ENCODE assay signal across 20 cellular contexts in the genomic region with DNA sequence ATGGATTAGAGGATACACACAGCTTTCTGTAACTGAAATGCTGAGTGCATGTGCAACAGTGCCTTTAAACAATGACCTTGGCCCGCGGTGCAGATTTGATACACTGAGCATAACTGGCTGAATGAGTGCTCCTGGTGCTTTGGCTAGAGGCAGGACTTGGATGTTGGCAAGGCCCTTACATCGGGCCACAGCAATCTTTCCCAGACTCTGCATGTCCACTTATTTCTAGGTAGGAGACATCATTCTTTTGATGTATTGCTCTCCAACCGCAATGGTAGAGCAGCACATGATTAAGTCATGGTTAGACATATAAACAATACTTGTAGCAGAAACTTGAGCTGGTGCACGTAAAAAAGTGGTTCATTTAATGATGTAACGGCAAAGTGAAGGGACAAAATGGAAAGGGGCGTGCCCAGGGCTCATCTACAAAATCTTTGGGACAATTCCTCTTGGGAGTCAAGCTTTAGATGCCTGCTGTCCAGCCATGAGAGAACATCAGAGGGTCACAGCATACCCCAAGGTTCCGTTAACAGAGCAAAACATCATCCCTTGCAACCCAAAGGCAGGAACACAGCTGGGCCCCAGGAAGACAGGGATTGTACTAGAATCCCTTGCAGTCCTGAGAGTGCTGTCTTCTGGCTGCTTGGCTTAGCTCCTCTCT. TPM values are rescaled to one million over a fixed set of nuclear protein-coding genes. Genes with fewer than 3 reads are reported as not detected.
DNase-seq lines count a peak whose midpoint lies in the region; ATAC-seq and TF ChIP-seq lines count a peak whose summit lies in the region.
"Had no signal": no experiment of that assay in that cellular context is flagged by ENCODE, and none has a peak within 500 bp of the region (broad histone marks: within the 10 kb centered on the region; RNA-seq: fewer than 3 reads in every experiment).

No MANE protein-coding gene starts in this region.

- H3K79me1 ChIP-seq in IMR-90 (ENCODE audit: low read depth in 1 of 2, low read length in 2 of 2) (peaks cover 25 to 30% of the 10 kb centered on the region in 2 experiments), mesenchymal stem cell (replicated peaks; ENCODE audit: low read length, poor library complexity, severe bottlenecking) (peaks cover 4% of the 10 kb centered on the region)

- BruUV-seq in IMR-90 (replicated peaks; lab: Mats Ljungman, UMichigan): no TSS peak

- H3K4me2 ChIP-seq in IMR-90 (ENCODE audit: low read depth, low read length): no peak overlapping the region
- no peak overlapping the region for H3K4me2 ChIP-seq in mesenchymal stem cell (ENCODE audit: low read length, poor library complexity, severe bottlenecking)
- H3K4me2 ChIP-seq: BLaER1, PC-9 had no signal

- no peak for TF ChIP-seq RAD21 in IMR-90 (IDR thresholded peaks at IDR 0.05; ENCODE audit: low read length)

- H3K14ac ChIP-seq in IMR-90 (replicated peaks; ENCODE audit: low read depth, low read length) (no peak overlapping the region; the same call in 1 of the 2 replicates), mesenchymal stem cell (ENCODE audit: low read length in 2 of 2) (no peak overlapping the region)

- in situ Hi-C loops in IMR-90 (cut with MboI; ENCODE audit: low sequenced_read_pairs): no loop called here

- H3K27ac ChIP-seq in IMR-90 (ENCODE audit: insufficient read depth, low read length) (no peak overlapping the region), coronary artery (no peak overlapping the region), mesenchymal stem cell (ENCODE audit: low read length, poor library complexity, severe bottlenecking) (no peak overlapping the region), heart left ventricle (peak overlapping the region in 1 of 12 donors; percentile 75)
- H3K27ac ChIP-seq: BLaER1, PC-9 had no signal

- 0 out of 2 replicates have a peak overlapping the region, but pooled peaks have one; percentile 69 for H2BK20ac ChIP-seq in IMR-90 (ENCODE audit: low read depth, low read length)

- DNase-seq in IMR-90: peak; percentile 89
- DNase-seq in coronary artery (ENCODE audit: low spot score): peak; percentile 45
- DNase-seq in mesenchymal stem cell: peak; percentile 46
- DNase-seq in natural killer cell: no peak
- DNase-seq in heart left ventricle: no peak
- DNase-seq in HCEC 1CT: no peak
- no peak for DNase-seq in COLO829 (ENCODE audit: low spot score)
- DNase-seq: CD8-positive, alpha-beta memory T cell; DND-41; GDM1; NCI-H1105; NCI-H1694 treated with DMSO at 0.1 percent for 48 hours; NCI-H2107; NCI-H2227 treated with DMSO at 0.1 percent for 48 hours; NCI-H524 had no signal

- H3K4me1 Mint-ChIP-seq in natural killer cell: no peaks in the 10 kb centered on the region
- H3K4me1 Mint-ChIP-seq: CD8-positive, alpha-beta memory T cell had no signal

- H2BK5ac ChIP-seq in IMR-90 (ENCODE audit: low read depth, low read length, poor library complexity, severe bottlenecking): peak overlapping the region; percentile 44
- H2BK5ac ChIP-seq in mesenchymal stem cell (ENCODE audit: low read depth, low read length, poor library complexity, severe bottlenecking): no peak overlapping the region

- no peak overlapping the region for H4K5ac ChIP-seq in IMR-90 (ENCODE audit: low read depth, low read length)

- ATAC-seq in IMR-90 (ENCODE audit: low read depth): peak; percentile 21; the same call in 1 of the 2 replicates
- no peak for ATAC-seq in natural killer cell
- no peak for ATAC-seq in heart left ventricle
- ATAC-seq: GM12878, HCT116 had no signal

- peaks cover 13% of the 10 kb centered on the region; the same call in 1 of the 2 replicates for H4K20me1 ChIP-seq in IMR-90 (ENCODE audit: insufficient read depth, low read length)
- H4K20me1 ChIP-seq: BLaER1 had no signal

- H3K9ac ChIP-seq in IMR-90 (ENCODE audit: low read depth, low read length) (no peak overlapping the region), mesenchymal stem cell (ENCODE audit: low read length) (no peak overlapping the region)
- H3K9ac ChIP-seq: BLaER1 had no signal

- TF ChIP-seq POLR2A in IMR-90 (IDR thresholded peaks at IDR 0.05; ENCODE audit: low read depth, low read length) (no peak), heart left ventricle (IDR thresholded peaks at IDR 0.05) (no peak)

- H2AK5ac ChIP-seq in IMR-90 (ENCODE audit: low read depth, low read length): peak overlapping the region; percentile 72
- H2AK5ac ChIP-seq in mesenchymal stem cell (ENCODE audit: low read length, severe bottlenecking): no peak overlapping the region

- H3K27me3 ChIP-seq in IMR-90 (ENCODE audit: control insufficient read depth, insufficient read depth, low read length) (no peaks in the 10 kb centered on the region), mesenchymal stem cell (ENCODE audit: control insufficient read depth in 1 of 2, insufficient read depth in 1 of 2, low read length in 2 of 2) (no peaks in the 10 kb centered on the region), heart left ventricle (no peaks in the 10 kb centered on the region)
- H3K27me3 ChIP-seq: BLaER1 had no signal

- H3K9me3 ChIP-seq in IMR-90 (ENCODE audit: control insufficient read depth, insufficient read depth, low read length) (no peaks in the 10 kb centered on the region), mesenchymal stem cell (ENCODE audit: control insufficient read depth, low read length) (no peaks in the 10 kb centered on the region), heart left ventricle (no peaks in the 10 kb centered on the region)
- H3K9me3 ChIP-seq: BLaER1 had no signal

- H2BK120ac ChIP-seq in IMR-90 (ENCODE audit: low read depth, low read length) (0 out of 2 replicates have a peak overlapping the region, but pooled peaks have one; percentile 8), mesenchymal stem cell (ENCODE audit: low read depth, low read length) (peak overlapping the region; percentile 12)

- CTCF ChIA-PET in IMR-90 (lab: Yijun Ruan, JAX): no interaction called here

- H2BK15ac ChIP-seq in IMR-90 (ENCODE audit: low read depth, low read length) (no peak overlapping the region; the same call in 2 of the 3 replicates), mesenchymal stem cell (ENCODE audit: low read depth, poor library complexity, severe bottlenecking) (no peak overlapping the region)

- peak overlapping the region; percentile 24; the same call in 1 of the 2 replicates for H4K91ac ChIP-seq in IMR-90 (ENCODE audit: insufficient read depth, low read depth, low read length)
- no peak overlapping the region for H4K91ac ChIP-seq in mesenchymal stem cell (ENCODE audit: low read length)

- no peaks in the 10 kb centered on the region for H3K27me3 Mint-ChIP-seq in natural killer cell (ENCODE audit: low read depth in 2 of 2)
- H3K27me3 Mint-ChIP-seq: IgD-negative memory B cell had no signal

- H3K4me3 ChIP-seq in IMR-90 (ENCODE audit: insufficient read depth, low read depth, low read length) (no peak overlapping the region), coronary artery (no peak overlapping the region), mesenchymal stem cell (ENCODE audit: insufficient read depth in 1 of 2, low read depth in 1 of 2, low read length in 2 of 2) (no peak overlapping the region), heart left ventricle (no peak overlapping the region)
- H3K4me3 ChIP-seq: BLaER1, GM12878, PC-9 had no signal

- POLR2A ChIA-PET in IMR-90 (lab: Charles Lee; ENCODE audit: unreplicated experiment): interaction anchor here (0.6 kb wide), 1 partner anchor 1077 kb away, joined by 12 read pairs; no protein-coding TSS in a partner anchor

- no peak for TF ChIP-seq CTCF in IMR-90 (conservative IDR thresholded peaks at IDR 0.05; ENCODE audit: low read depth, low read length)
- TF ChIP-seq CTCF in coronary artery (IDR thresholded peaks at IDR 0.05): no peak
- TF ChIP-seq CTCF in natural killer cell (IDR thresholded peaks at IDR 0.05): no peak
- TF ChIP-seq CTCF in heart left ventricle (IDR thresholded peaks at IDR 0.05): no peak

- no peaks in the 10 kb centered on the region for H3K36me3 Mint-ChIP-seq in natural killer cell
- H3K36me3 Mint-ChIP-seq: CD8-positive, alpha-beta memory T cell had no signal

- H3K36me3 ChIP-seq in IMR-90 (ENCODE audit: control insufficient read depth, insufficient read depth, low read length) (no peaks in the 10 kb centered on the region), mesenchymal stem cell (ENCODE audit: control insufficient read depth in 1 of 2, insufficient read depth in 2 of 2, low read depth in 1 of 2, low read length in 2 of 2) (no peaks in the 10 kb centered on the region), heart left ventricle (no peaks in the 10 kb centered on the region)
- H3K36me3 ChIP-seq: BLaER1 had no signal

- H3K4ac ChIP-seq in IMR-90 (ENCODE audit: low read depth, low read length) (peak overlapping the region; percentile 34), mesenchymal stem cell (ENCODE audit: low read depth in 1 of 2, low read length in 2 of 2) (no peak overlapping the region)

- H2AFZ ChIP-seq in IMR-90 (replicated peaks; ENCODE audit: low read length, poor library complexity): no peak overlapping the region
- H2AFZ ChIP-seq in mesenchymal stem cell (ENCODE audit: low read depth, low read length): no peak overlapping the region
- H2AFZ ChIP-seq: PC-9 had no signal

- no peak overlapping the region for H3K27ac Mint-ChIP-seq in natural killer cell
- H3K27ac Mint-ChIP-seq: IgD-negative memory B cell had no signal

- no peak overlapping the region for H3K4me3 Mint-ChIP-seq in natural killer cell
- H3K4me3 Mint-ChIP-seq: CD8-positive, alpha-beta memory T cell; IgD-negative memory B cell had no signal

- no peak overlapping the region for H2BK12ac ChIP-seq in mesenchymal stem cell (ENCODE audit: low read length in 2 of 2)

- H4K8ac ChIP-seq in IMR-90 (ENCODE audit: low read depth in 2 of 2, low read length in 2 of 2) (peak overlapping the region in 1 of 2 experiments; percentile 63; a peak in 1 of 4 replicates), mesenchymal stem cell (ENCODE audit: low read length) (peak overlapping the region; percentile 14)

- WGBS in IMR-90 (ENCODE audit: extremely low coverage in 2 of 2, insufficient read length in 1 of 2), 2 experiments: 83% methylated on average over 4 of the region's 8 CpGs; no CpG with 5 or more reads in 1 of the 2 experiments
- WGBS in mesenchymal stem cell: 93% methylated on average over 8 of the region's 8 CpGs
- 92 to 97% (median 95%) methylated on average over 8 of the region's 8 CpGs for WGBS in heart left ventricle, 4 donors

- no peaks in the 10 kb centered on the region for H3K9me3 Mint-ChIP-seq in natural killer cell
- H3K9me3 Mint-ChIP-seq: CD8-positive, alpha-beta memory T cell; IgD-negative memory B cell had no signal

- peaks cover 5% of the 10 kb centered on the region for H3K9me1 ChIP-seq in IMR-90 (ENCODE audit: insufficient read depth, low read length)

- intact Hi-C loops in IMR-90 (cut with micrococcal nuclease): no loop called here
- intact Hi-C loops in natural killer cell (cut with micrococcal nuclease): no loop called here
- intact Hi-C loops in heart left ventricle (cut with DNase I): no loop called here

- H2AK9ac ChIP-seq in IMR-90 (replicated peaks; ENCODE audit: low read depth, low read length, poor library complexity): no peak overlapping the region

- dilution Hi-C loops in IMR-90 (cut with HindIII; ENCODE audit: low sequenced_read_pairs, unreplicated experiment): no loop called here

- no peak overlapping the region for H3K56ac ChIP-seq in IMR-90 (ENCODE audit: extremely low read depth, insufficient read depth, low read length)

- 0 out of 2 replicates have a peak overlapping the region, but pooled peaks have one; percentile 13 for H3K23ac ChIP-seq in IMR-90 (ENCODE audit: low read depth, low read length)
- H3K23ac ChIP-seq in mesenchymal stem cell (ENCODE audit: low read length in 2 of 2): no peak overlapping the region

- H3K4me1 ChIP-seq in IMR-90 (ENCODE audit: control insufficient read depth, insufficient read depth, low read length) (0 out of 2 replicates have a peak, but pooled peaks cover 2% of the 10 kb centered on the region), mesenchymal stem cell (ENCODE audit: control insufficient read depth, insufficient read depth, low read depth, low read length) (no peaks in the 10 kb centered on the region), heart left ventricle (peaks cover 0 to 60% (median 0%) of the 10 kb centered on the region in 12 donors)
- H3K4me1 ChIP-seq: BLaER1 had no signal

- H3K18ac ChIP-seq in IMR-90 (ENCODE audit: low read depth, low read length): no peak overlapping the region; the same call in 1 of the 2 replicates
- H3K18ac ChIP-seq in mesenchymal stem cell (ENCODE audit: low read depth in 1 of 2, low read length in 2 of 2): peak overlapping the region in 1 of 2 experiments; percentile 25

RNA-seq across cellular contexts. Expression of a gene that starts 43.4 kb away (rescaled TPM):
- total RNA-seq in IMR-90 (2012; rRNA removed) (26.9 and 28.9 TPM in 2 replicates), natural killer cell (10 to 100 TPM in 1 of 3 donors, 1 to 10 TPM in 2; 5.3 to 26.1 (median 9.9) TPM), heart left ventricle (10 to 100 TPM in 8 of 9 donors, 1 to 10 TPM in 1; 8.6 to 67.7 (median 15.4) TPM)
- polyA plus RNA-seq in IMR-90 (2012; rRNA removed) (12.3 and 13.8 TPM in 2 replicates), heart left ventricle (1 to 10 TPM; 3.2 to 9.4 TPM)
- polyA plus RNA-seq in IMR-90 (2012; cell fraction: cytosol; rRNA removed): 5.7 and 7.0 TPM in 2 replicates
- polyA plus RNA-seq in IMR-90 (2012; cell fraction: nucleus; rRNA removed; ENCODE audit: low replicate concordance): 13.4 and 18.7 TPM in 2 replicates
- polyA plus RNA-seq in mesenchymal stem cell (2013, experiment 1 of 2): 128 TPM
- 128 TPM for polyA plus RNA-seq in mesenchymal stem cell (2013, experiment 2 of 2)

Comparison
In these comparisons a context has a peak if more than half of its experiments do, and no peak if none do; other contexts are left out.
1. DNase-seq: peak in IMR-90 (single experiment), coronary artery (single experiment) and mesenchymal stem cell (single experiment); none in natural killer cell (single experiment), heart left ventricle (0 of 5), HCEC 1CT (single experiment) and COLO829 (single experiment).